ENCODE assay signal across 23 cellular contexts in genomic region chr4:136342666-136343065, GRCh38.
"Had no signal": no experiment of that assay in that cellular context is flagged by ENCODE, and none has a peak within 500 bp of the region (broad histone marks: within the 10 kb centered on the region; RNA-seq: fewer than 3 reads in every experiment).

No MANE protein-coding gene starts in this region.

- FAIRE-seq: K562 had no signal

- ATAC-seq: activated CD8-positive, alpha-beta memory T cell treated with anti-CD3 and anti-CD28 coated beads, Interleukin-2, amount 10 ng/mL, durations not matched to agents 7 days and 5 days; activated naive CD4-positive, alpha-beta T cell treated with anti-CD3 and anti-CD28 coated beads, Interleukin-2, amount 50 U/mL, for 72 hours; K562; T-helper 17 cell; WTC11 had no signal

- DNase-seq: activated CD4-positive, alpha-beta T cell treated with anti-CD3 and anti-CD28 coated beads for 48 hours; activated CD4-positive, alpha-beta T cell treated with anti-CD3 and anti-CD28 coated beads, Interleukin-2, amount 50 U/mL, for 4 hours; activated CD4-positive, CD25-positive, alpha-beta regulatory T cell treated with anti-CD3 and anti-CD28 coated beads, Interleukin-2, amount 50 U/mL, for 72 hours; activated CD8-positive, alpha-beta memory T cell treated with anti-CD3 and anti-CD28 coated beads, Interleukin-2, amount 10 ng/mL, durations not matched to agents 7 days and 5 days; activated effector memory CD4-positive, alpha-beta T cell treated with anti-CD3 and anti-CD28 coated beads, Interleukin-2, amount 50 U/mL, for 16 hours; activated naive CD4-positive, alpha-beta T cell treated with Interleukin-2 at 50 U/mL for 16 hours; activated T-cell treated with anti-CD3 and anti-CD28 coated beads, Interleukin-2, amount 50 U/mL, for 24 hours; Karpas-422; NCI-H1048; NCI-H1417; NCI-H2029; NCI-H2107; NCI-H345; NCI-H510A treated with DMSO at 0.1 percent for 48 hours; NCI-H69; PC-9; SHP77 treated with DMSO at 0.1 percent for 48 hours; T-helper 17 cell; T-helper 9 cell had no signal

- H3K4me3 Mint-ChIP-seq: activated CD8-positive, alpha-beta memory T cell treated with anti-CD3 and anti-CD28 coated beads, Interleukin-2, amount 10 ng/mL, durations not matched to agents 7 days and 5 days; activated T-cell treated with anti-CD3 and anti-CD28 coated beads, Interleukin-2, amount 50 U/mL, for 24 hours; central memory CD8-positive, alpha-beta T cell; T-helper 17 cell; WTC11 had no signal

- H3K27ac ChIP-seq: PC-9 had no signal

- H3K4me3 ChIP-seq: K562, PC-9 had no signal

- H3K27me3 Mint-ChIP-seq: activated CD8-positive, alpha-beta memory T cell treated with anti-CD3 and anti-CD28 coated beads, Interleukin-2, amount 10 ng/mL, durations not matched to agents 7 days and 5 days; activated T-cell treated with anti-CD3 and anti-CD28 coated beads, Interleukin-2, amount 50 U/mL, for 24 hours; central memory CD8-positive, alpha-beta T cell; T-helper 17 cell had no signal

- H3K4me1 Mint-ChIP-seq: activated CD8-positive, alpha-beta memory T cell treated with anti-CD3 and anti-CD28 coated beads, Interleukin-2, amount 10 ng/mL, durations not matched to agents 7 days and 5 days; central memory CD8-positive, alpha-beta T cell; T-helper 17 cell; WTC11 had no signal

- H3K36me3 Mint-ChIP-seq: activated CD8-positive, alpha-beta memory T cell treated with anti-CD3 and anti-CD28 coated beads, Interleukin-2, amount 10 ng/mL, durations not matched to agents 7 days and 5 days; activated naive CD4-positive, alpha-beta T cell treated with anti-CD3 and anti-CD28 coated beads, Interleukin-2, amount 50 U/mL, for 72 hours; WTC11 had no signal

- H3K27ac Mint-ChIP-seq: activated CD8-positive, alpha-beta memory T cell treated with anti-CD3 and anti-CD28 coated beads, Interleukin-2, amount 10 ng/mL, durations not matched to agents 7 days and 5 days; activated naive CD4-positive, alpha-beta T cell treated with anti-CD3 and anti-CD28 coated beads, Interleukin-2, amount 50 U/mL, for 72 hours; activated T-cell treated with anti-CD3 and anti-CD28 coated beads, Interleukin-2, amount 50 U/mL, for 24 hours; T-helper 17 cell; WTC11 had no signal

- H2AFZ ChIP-seq: PC-9 had no signal

- H3K4me2 ChIP-seq: PC-9 had no signal
